In the genomic region with DNA sequence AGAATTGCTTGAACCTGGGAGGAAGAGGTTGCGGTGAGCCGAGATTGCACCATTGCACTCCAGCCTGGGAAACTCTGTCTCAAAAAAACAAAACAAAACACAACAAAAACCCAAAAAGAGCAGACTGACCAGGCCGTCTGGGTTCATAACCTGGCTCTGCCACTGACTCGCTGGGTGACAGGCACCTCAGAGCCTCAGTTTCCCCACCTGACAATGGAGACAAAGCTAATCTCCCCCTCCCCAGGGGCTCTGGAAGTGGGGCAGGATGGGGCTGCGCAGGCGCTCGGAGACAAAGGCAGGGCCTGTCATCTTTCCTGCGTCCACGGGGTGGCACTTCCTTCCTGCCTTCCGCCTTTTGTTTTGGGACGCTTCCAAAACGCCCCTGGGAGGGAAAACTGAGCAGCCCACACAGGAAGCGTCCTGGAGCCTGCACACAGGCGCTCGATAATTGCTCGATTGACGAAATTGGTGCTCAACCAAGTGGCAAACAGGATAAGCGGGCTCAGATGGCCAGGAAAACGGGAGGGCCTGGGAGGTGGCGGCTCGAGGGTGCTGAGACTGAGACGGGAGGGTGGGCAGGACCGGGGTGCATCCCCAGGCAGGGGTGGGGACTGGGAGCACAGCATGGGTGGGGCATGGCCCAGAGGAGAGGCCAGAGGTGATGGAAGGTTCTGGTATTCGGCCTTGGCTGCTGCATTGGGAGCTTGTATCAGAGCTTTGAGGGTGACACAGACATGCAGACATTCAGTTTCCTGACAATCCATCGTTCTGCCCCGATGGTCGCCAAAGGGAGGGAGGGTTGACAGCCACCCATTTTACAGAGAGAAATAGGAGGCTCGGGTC, we compare ENCODE assay signal across 8 cellular contexts. TPM values are rescaled to one million over a fixed set of nuclear protein-coding genes. Genes with fewer than 3 reads are reported as not detected.
DNase-seq lines count a peak whose midpoint lies in the region; ATAC-seq and TF ChIP-seq lines count a peak whose summit lies in the region.

No MANE protein-coding gene starts in this region.

- peak; percentile 74 for DNase-seq in GM10266 (ENCODE audit: extremely low spot score)
- DNase-seq in NCI-H1694 treated with DMSO at 0.1 percent for 48 hours (lab: John Stamatoyannopoulos, UW): peak; percentile 66
- DNase-seq in T-helper 9 cell: peak; percentile 46
- DNase-seq in astrocyte of the spinal cord (ENCODE audit: low read depth, low spot score): peak; percentile 89
- DNase-seq in hepatocyte (ENCODE audit: low spot score): peak; percentile 88
- peak; percentile 53 for DNase-seq in prostate gland (ENCODE audit: low spot score)
- no peak for DNase-seq in cortex of kidney (lab: John Stamatoyannopoulos, UW)

- WGBS in hepatocyte (ENCODE audit: low lambda C conversion rate, missing lambda C conversion rate): 7% methylated on average over 26 of the region's 28 CpGs
- 3% methylated on average over 28 of the region's 28 CpGs for WGBS in prostate gland

- no peak for TF ChIP-seq POLR2A in prostate gland (IDR thresholded peaks at IDR 0.05)

- H3K36me3 ChIP-seq in hepatocyte (replicated peaks; ENCODE audit: insufficient read depth, low read depth) (no peaks in the 10 kb centered on the region), prostate gland (no peaks in the 10 kb centered on the region)

- peak overlapping the region; percentile 85 for H3K4me2 ChIP-seq in hepatocyte

- H3K9me2 ChIP-seq in hepatocyte (replicated peaks; ENCODE audit: insufficient read depth): no peaks in the 10 kb centered on the region

- H3K27me3 ChIP-seq in hepatocyte (no peaks in the 10 kb centered on the region), prostate gland (replicated peaks; ENCODE audit: insufficient read depth) (no peaks in the 10 kb centered on the region)

- no peaks in the 10 kb centered on the region for H3K79me2 ChIP-seq in hepatocyte

- in situ Hi-C loops in astrocyte of the spinal cord (cut with HindIII; ENCODE audit: low sequenced_read_pairs): no loop called here

- no peak overlapping the region for H3K4me3 ChIP-seq in astrocyte of the spinal cord (ENCODE audit: low read depth, low read length)
- H3K4me3 ChIP-seq in hepatocyte: peak overlapping the region; percentile 20
- peak overlapping the region in 1 of 2 donors; percentile 18 for H3K4me3 ChIP-seq in prostate gland

- no peaks in the 10 kb centered on the region for H4K20me1 ChIP-seq in hepatocyte (ENCODE audit: insufficient read depth, poor library complexity, severe bottlenecking)

- peak overlapping the region; percentile 77 for H2AFZ ChIP-seq in hepatocyte

- H3K9me3 ChIP-seq in hepatocyte (ENCODE audit: low read depth) (no peaks in the 10 kb centered on the region), prostate gland (no peaks in the 10 kb centered on the region)

- TF ChIP-seq CTCF in GM10266 (IDR thresholded peaks at IDR 0.05; ENCODE audit: control insufficient read depth, insufficient read depth, low read depth, missing control alignments) (peak; percentile 68), astrocyte of the spinal cord (IDR thresholded peaks at IDR 0.05; ENCODE audit: low read depth, low read length) (peak; percentile 82), hepatocyte (IDR thresholded peaks at IDR 0.05; ENCODE audit: poor library complexity) (peak; percentile 90), prostate gland (IDR thresholded peaks at IDR 0.05) (peak; percentile 63 to 94 (median 88))

- H3K27ac ChIP-seq in hepatocyte: peak overlapping the region; percentile 93
- H3K27ac ChIP-seq in prostate gland: peak overlapping the region; percentile 71 to 74

- H3K4me1 ChIP-seq in hepatocyte (ENCODE audit: insufficient read depth) (peaks cover 39% of the 10 kb centered on the region), prostate gland (replicated peaks) (peaks cover 7% of the 10 kb centered on the region)

- no peak for ATAC-seq in GM19351 (IDR thresholded peaks at IDR 0.05; ENCODE audit: unreplicated experiment)

- intact Hi-C loops in prostate gland (cut with DNase I): loop anchor here (1.0 kb wide), 1 partner anchor 67 kb away; no protein-coding TSS in a partner anchor

RNA-seq across cellular contexts. Expression of a gene that starts 17.8 kb away (rescaled TPM):
- total RNA-seq in hepatocyte (9.0 and 11.5 TPM in 2 replicates), prostate gland (1 to 10 TPM in 1 of 2 donors, under 1 TPM in 1; 0.73 to 5.0 TPM)
- polyA plus RNA-seq in hepatocyte: 5.2 and 8.8 TPM in 2 replicates

RNA-seq across cellular contexts. Expression of a gene that starts 48.5 kb away (rescaled TPM):
- total RNA-seq in hepatocyte (110 and 126 TPM in 2 replicates), prostate gland (10 to 100 TPM; 17.4 to 41.5 TPM)
- 116 and 123 TPM in 2 replicates for polyA plus RNA-seq in hepatocyte

RNA-seq across cellular contexts. Expression of a gene that starts 59.6 kb away (rescaled TPM):
- total RNA-seq in hepatocyte: 58.3 and 60.3 TPM in 2 replicates
- 35.2 and 39.6 TPM in 2 replicates for polyA plus RNA-seq in hepatocyte
- 100 to 1,000 TPM; 150 to 370 TPM for total RNA-seq in prostate gland
